Comparison of ENCODE assay signal across 19 cellular contexts in genomic region chr15:77057650-77058049, GRCh38. TPM values are rescaled to one million over a fixed set of nuclear protein-coding genes. Genes with fewer than 3 reads are reported as not detected.
DNase-seq lines count a peak whose midpoint lies in the region; ATAC-seq and TF ChIP-seq lines count a peak whose summit lies in the region.
"Had no signal": no experiment of that assay in that cellular context is flagged by ENCODE, and none has a peak within 500 bp of the region (broad histone marks: within the 10 kb centered on the region; RNA-seq: fewer than 3 reads in every experiment).

No MANE protein-coding gene starts in this region.

- peak overlapping the region; percentile 13; the same call in 1 of the 2 replicates for H3K4me2 ChIP-seq in KMS-11
- H3K4me2 ChIP-seq: BLaER1 treated with 17β-estradiol and CSF1 and Interleukin-3, amounts not matched to agents 10 nM and 100 nM had no signal

- H4K20me1 ChIP-seq in KMS-11 (ENCODE audit: insufficient read depth) = no peaks in the 10 kb centered on the region

- no peak for TF ChIP-seq CTCF in KMS-11 (conservative IDR thresholded peaks at IDR 0.05; ENCODE audit: low read depth, low read length)
- TF ChIP-seq CTCF in brain (conservative IDR thresholded peaks at IDR 0.05) = no peak
- no peak for TF ChIP-seq CTCF in psoas muscle (IDR thresholded peaks at IDR 0.05)
- no peak for TF ChIP-seq CTCF in heart right ventricle (IDR thresholded peaks at IDR 0.05)

- H3K4me3 ChIP-seq in KMS-11 (IDR thresholded peaks at IDR 0.05; ENCODE audit: insufficient read depth, low read depth, low read length) (no peak overlapping the region), psoas muscle (no peak overlapping the region), heart right ventricle (no peak overlapping the region)
- H3K4me3 ChIP-seq: BLaER1 treated with 17β-estradiol and CSF1 and Interleukin-3, amounts not matched to agents 10 nM and 100 nM; left lung had no signal

- H3K4me1 ChIP-seq in KMS-11 (ENCODE audit: low read depth, poor library complexity, severe bottlenecking) (peaks cover 77% of the 10 kb centered on the region), psoas muscle (peaks cover 75% of the 10 kb centered on the region), heart right ventricle (peaks cover 0 to 42% (median 36%) of the 10 kb centered on the region in 9 donors)

- no peaks in the 10 kb centered on the region for H3K9me3 Mint-ChIP-seq in activated CD4-positive, alpha-beta memory T cell treated with anti-CD3 and anti-CD28 coated beads for 36 hours
- no peaks in the 10 kb centered on the region for H3K9me3 Mint-ChIP-seq in activated CD4-positive, alpha-beta memory T cell treated with anti-CD3 and anti-CD28 coated beads, Interleukin-2, amount 10 ng/mL, durations not matched to agents 7 days and 5 days
- no peaks in the 10 kb centered on the region for H3K9me3 Mint-ChIP-seq in brain
- H3K9me3 Mint-ChIP-seq: activated naive CD4-positive, alpha-beta T cell treated with anti-CD3 and anti-CD28 coated beads, Interleukin-2, amount 10 ng/mL, durations not matched to agents 7 days and 5 days had no signal

- H3K27ac ChIP-seq in KMS-11 (no peak overlapping the region; the same call in 1 of the 2 replicates), psoas muscle (peak overlapping the region; percentile 10), heart right ventricle (no peak overlapping the region)
- H3K27ac ChIP-seq: BLaER1 treated with 17β-estradiol and CSF1 and Interleukin-3, amounts not matched to agents 10 nM and 100 nM; left lung had no signal

- intact Hi-C loops in activated CD4-positive, alpha-beta memory T cell treated with anti-CD3 and anti-CD28 coated beads for 36 hours (cut with micrococcal nuclease) = no loop called here
- intact Hi-C loops in psoas muscle (cut with DNase I) = no loop called here
- intact Hi-C loops in heart right ventricle (cut with DNase I) = loop anchor here in 1 of 10 donors (2.0 kb wide), 1 partner anchor 15 kb away; no protein-coding TSS in a partner anchor
- intact Hi-C loops in left ventricle myocardium superior (cut with micrococcal nuclease) = no loop called here
- intact Hi-C loops in Right ventricle myocardium inferior (cut with DNase I) = no loop called here

- H3K36me3 ChIP-seq in KMS-11 (ENCODE audit: insufficient read depth) (no peaks in the 10 kb centered on the region), psoas muscle (ENCODE audit: insufficient read depth in 1 of 2, low read depth in 1 of 2) (peaks cover 0 to 15% of the 10 kb centered on the region in 2 donors), heart right ventricle (peaks cover 0 to 30% (median 0%) of the 10 kb centered on the region in 9 donors)

- POLR2A ChIA-PET in activated CD4-positive, alpha-beta memory T cell treated with anti-CD3 and anti-CD28 coated beads for 36 hours (lab: Charles Lee) = no interaction called here
- POLR2A ChIA-PET in activated CD4-positive, alpha-beta memory T cell treated with anti-CD3 and anti-CD28 coated beads, Interleukin-2, amount 10 ng/mL, durations not matched to agents 7 days and 5 days (lab: Charles Lee) = interaction anchor here (1.1 to 1.2 kb wide), 2 partner anchors 13 to 61 kb away, joined by 3 read pairs; partner anchors contain the start of gene TSPAN3

- H2AFZ ChIP-seq in KMS-11 (ENCODE audit: low read depth) = no peak overlapping the region

- H3K4me1 Mint-ChIP-seq in activated CD4-positive, alpha-beta memory T cell treated with anti-CD3 and anti-CD28 coated beads for 36 hours (ENCODE audit: low read depth) = peaks cover 33% of the 10 kb centered on the region
- peaks cover 17% of the 10 kb centered on the region for H3K4me1 Mint-ChIP-seq in activated CD4-positive, alpha-beta memory T cell treated with anti-CD3 and anti-CD28 coated beads, Interleukin-2, amount 10 ng/mL, durations not matched to agents 7 days and 5 days
- peaks cover 71% of the 10 kb centered on the region for H3K4me1 Mint-ChIP-seq in brain

- no peak overlapping the region for H3K4me3 Mint-ChIP-seq in activated CD4-positive, alpha-beta memory T cell treated with anti-CD3 and anti-CD28 coated beads for 36 hours
- H3K4me3 Mint-ChIP-seq in activated CD4-positive, alpha-beta memory T cell treated with anti-CD3 and anti-CD28 coated beads, Interleukin-2, amount 10 ng/mL, durations not matched to agents 7 days and 5 days = no peak overlapping the region
- H3K4me3 Mint-ChIP-seq in brain = peak overlapping the region in 1 of 5 experiments; percentile 2
- H3K4me3 Mint-ChIP-seq: activated naive CD4-positive, alpha-beta T cell treated with anti-CD3 and anti-CD28 coated beads, Interleukin-2, amount 10 ng/mL, durations not matched to agents 7 days and 5 days had no signal

- peaks cover 84% of the 10 kb centered on the region for H3K79me2 ChIP-seq in KMS-11 (ENCODE audit: insufficient read depth, low read depth)

- H3K27me3 Mint-ChIP-seq in activated CD4-positive, alpha-beta memory T cell treated with anti-CD3 and anti-CD28 coated beads for 36 hours = no peaks in the 10 kb centered on the region
- H3K27me3 Mint-ChIP-seq in activated CD4-positive, alpha-beta memory T cell treated with anti-CD3 and anti-CD28 coated beads, Interleukin-2, amount 10 ng/mL, durations not matched to agents 7 days and 5 days = no peaks in the 10 kb centered on the region
- no peaks in the 10 kb centered on the region for H3K27me3 Mint-ChIP-seq in brain
- H3K27me3 Mint-ChIP-seq: activated naive CD4-positive, alpha-beta T cell treated with anti-CD3 and anti-CD28 coated beads, Interleukin-2, amount 10 ng/mL, durations not matched to agents 7 days and 5 days had no signal

- H3K9ac ChIP-seq in KMS-11 = no peak overlapping the region

- CTCF ChIA-PET in activated CD4-positive, alpha-beta memory T cell treated with anti-CD3 and anti-CD28 coated beads for 36 hours (lab: Charles Lee) = interaction anchor here (2.1 to 3.1 kb wide), 2 partner anchors 34 to 84 kb away, joined by 7 to 12 read pairs; no protein-coding TSS in a partner anchor
- CTCF ChIA-PET in activated CD4-positive, alpha-beta memory T cell treated with anti-CD3 and anti-CD28 coated beads, Interleukin-2, amount 10 ng/mL, durations not matched to agents 7 days and 5 days (lab: Charles Lee) = no interaction called here

- H3K36me3 Mint-ChIP-seq in activated CD4-positive, alpha-beta memory T cell treated with anti-CD3 and anti-CD28 coated beads for 36 hours = peaks cover under 1% of the 10 kb centered on the region
- H3K36me3 Mint-ChIP-seq in activated CD4-positive, alpha-beta memory T cell treated with anti-CD3 and anti-CD28 coated beads, Interleukin-2, amount 10 ng/mL, durations not matched to agents 7 days and 5 days (ENCODE audit: low read depth) = peaks cover 3% of the 10 kb centered on the region
- peaks cover 11% of the 10 kb centered on the region for H3K36me3 Mint-ChIP-seq in brain

- ATAC-seq in psoas muscle (no peak), heart right ventricle (no peak), left ventricle myocardium superior (no peak), Right ventricle myocardium inferior (no peak)
- ATAC-seq: left lung had no signal

- DNase-seq in activated CD4-positive, alpha-beta memory T cell treated with anti-CD3 and anti-CD28 coated beads for 36 hours = no peak
- no peak for DNase-seq in activated CD4-positive, alpha-beta memory T cell treated with anti-CD3 and anti-CD28 coated beads, Interleukin-2, amount 10 ng/mL, durations not matched to agents 7 days and 5 days
- DNase-seq in psoas muscle (no peak), heart right ventricle (no peak), left ventricle myocardium superior (no peak), Right ventricle myocardium inferior (ENCODE audit: missing footprints) (no peak)
- DNase-seq: activated CD4-positive, alpha-beta T cell treated with anti-CD3 and anti-CD28 coated beads, Interleukin-2, amount 50 U/mL, for 4 hours; activated naive CD4-positive, alpha-beta T cell treated with anti-CD3 and anti-CD28 coated beads, Interleukin-2, amount 10 ng/mL, durations not matched to agents 7 days and 5 days; EL; head of caudate nucleus; left lung; MM.1S; NCI-H1436 treated with DMSO at 0.1 percent for 48 hours; SHP77 treated with DMSO at 0.1 percent for 48 hours; stimulated activated CD4-positive, alpha-beta T cell treated with anti-CD3 and anti-CD28 coated beads, Interleukin-4, amount 100 ng/mL, for 4 hours; substantia nigra had no signal

- H3K9me3 ChIP-seq in psoas muscle (no peaks in the 10 kb centered on the region), heart right ventricle (no peaks in the 10 kb centered on the region)
- H3K9me3 ChIP-seq: BLaER1 treated with 17β-estradiol and CSF1 and Interleukin-3, amounts not matched to agents 10 nM and 100 nM; left lung had no signal

- H3K27me3 ChIP-seq in KMS-11 (ENCODE audit: insufficient read depth, low read depth) (no peaks in the 10 kb centered on the region), psoas muscle (ENCODE audit: insufficient read depth in 3 of 3, low read length in 2 of 3) (no peaks in the 10 kb centered on the region), heart right ventricle (no peaks in the 10 kb centered on the region)
- H3K27me3 ChIP-seq: BLaER1 treated with 17β-estradiol and CSF1 and Interleukin-3, amounts not matched to agents 10 nM and 100 nM; left lung had no signal

- peak overlapping the region; percentile 1 for H3K27ac Mint-ChIP-seq in activated CD4-positive, alpha-beta memory T cell treated with anti-CD3 and anti-CD28 coated beads for 36 hours
- H3K27ac Mint-ChIP-seq in activated CD4-positive, alpha-beta memory T cell treated with anti-CD3 and anti-CD28 coated beads, Interleukin-2, amount 10 ng/mL, durations not matched to agents 7 days and 5 days = no peak overlapping the region
- H3K27ac Mint-ChIP-seq in brain = peak overlapping the region in 3 of 5 experiments; percentile 26 to 33 (median 29)
- H3K27ac Mint-ChIP-seq: activated naive CD4-positive, alpha-beta T cell treated with anti-CD3 and anti-CD28 coated beads, Interleukin-2, amount 10 ng/mL, durations not matched to agents 7 days and 5 days had no signal

- WGBS in psoas muscle, 3 donors = 78 to 87% (median 86%) methylated on average over 3 of the region's 3 CpGs
- WGBS in heart right ventricle, 2 donors = 93 to 95% methylated on average over 3 of the region's 3 CpGs

RNA-seq across cellular contexts. Expression of gene TSPAN3, which starts 13.3 kb away (rescaled TPM):
- total RNA-seq in activated CD4-positive, alpha-beta memory T cell treated with anti-CD3 and anti-CD28 coated beads for 36 hours = 10 to 100 TPM; 28.9 to 29.1 TPM
- total RNA-seq in activated CD4-positive, alpha-beta memory T cell treated with anti-CD3 and anti-CD28 coated beads, Interleukin-2, amount 10 ng/mL, durations not matched to agents 7 days and 5 days = 10 to 100 TPM; 12.4 to 13.9 TPM
- 206 TPM for polyA plus RNA-seq in brain (ENCODE audit: insufficient read depth, low read depth, low replicate concordance)
- total RNA-seq in psoas muscle = 100 to 1,000 TPM; 179 to 215 (median 207) TPM
- 100 to 1,000 TPM; 146 to 330 (median 210) TPM for polyA plus RNA-seq in psoas muscle
- 100 to 1,000 TPM in 5 of 10 donors, 10 to 100 TPM in 5; 82.6 to 118 (median 98.7) TPM for total RNA-seq in heart right ventricle
- polyA plus RNA-seq in heart right ventricle = 100 to 1,000 TPM in 1 of 2 donors, 10 to 100 TPM in 1; 52.2 to 159 TPM
- 97.1 TPM for total RNA-seq in left ventricle myocardium superior
- total RNA-seq in Right ventricle myocardium inferior = 98.3 TPM
